In genomic region chr2:96819876-96820511, GRCh38 we compare ENCODE assay signal across 12 cellular contexts. TPM values are rescaled to one million over a fixed set of nuclear protein-coding genes. Genes with fewer than 3 reads are reported as not detected.
DNase-seq lines count a peak whose midpoint lies in the region; ATAC-seq and TF ChIP-seq lines count a peak whose summit lies in the region.
"Had no signal": no experiment of that assay in that cellular context is flagged by ENCODE, and none has a peak within 500 bp of the region (broad histone marks: within the 10 kb centered on the region; RNA-seq: fewer than 3 reads in every experiment).

No MANE protein-coding gene starts in this region.

- H3K27ac ChIP-seq in duodenal mucosa (ENCODE audit: low read depth, low read length) (peak overlapping the region; percentile 3), osteoblast (ENCODE audit: low read depth, low read length) (no peak overlapping the region)
- H3K27ac ChIP-seq: epithelial cell of prostate, upper lobe of right lung had no signal

- no peak for ATAC-seq in activated CD8-positive, alpha-beta T cell treated with anti-CD3 and anti-CD28 coated beads, Interleukin-2, amount 10 ng/mL, durations not matched to agents 7 days and 5 days
- ATAC-seq in activated CD8-positive, alpha-beta T cell treated with anti-CD3 and anti-CD28 coated beads for 36 hours, result no peak
- no peak for ATAC-seq in GM21737 (IDR thresholded peaks at IDR 0.05; ENCODE audit: unreplicated experiment)

- POLR2A ChIA-PET in activated CD8-positive, alpha-beta T cell treated with anti-CD3 and anti-CD28 coated beads, Interleukin-2, amount 10 ng/mL, durations not matched to agents 7 days and 5 days (lab: Charles Lee), result interaction anchor here (1.6 to 1.8 kb wide), 2 partner anchors 18 to 19 kb away, joined by 3 to 5 read pairs; no protein-coding TSS in a partner anchor
- POLR2A ChIA-PET in activated CD8-positive, alpha-beta T cell treated with anti-CD3 and anti-CD28 coated beads for 36 hours (lab: Charles Lee), result interaction anchor here (1.0 to 1.8 kb wide), 4 partner anchors 14 to 143 kb away, joined by 3 to 5 read pairs (median 4); partner anchors contain the start of gene ANKRD39

- peak overlapping the region; percentile 12 to 42 for H3K9ac ChIP-seq in duodenal mucosa (ENCODE audit: low read depth in 1 of 2, low read length in 2 of 2)

- no peak overlapping the region for H2AFZ ChIP-seq in osteoblast (ENCODE audit: low read length)

- CTCF ChIA-PET in activated CD8-positive, alpha-beta T cell treated with anti-CD3 and anti-CD28 coated beads, Interleukin-2, amount 10 ng/mL, durations not matched to agents 7 days and 5 days (lab: Charles Lee), result interaction anchor here (1.0 to 3.9 kb wide), 4 partner anchors 38 to 293 kb away, joined by 3 to 13 read pairs (median 6); partner anchors contain the start of genes ANKRD36, ANKRD39 and CNNM4
- CTCF ChIA-PET in activated CD8-positive, alpha-beta T cell treated with anti-CD3 and anti-CD28 coated beads for 36 hours (lab: Charles Lee), result interaction anchor here (0.8 to 7.0 kb wide), 6 partner anchors 19 to 215 kb away, joined by 3 to 40 read pairs (median 4); partner anchors contain the start of gene ANKRD39

- TF ChIP-seq CTCF in activated CD8-positive, alpha-beta T cell treated with anti-CD3 and anti-CD28 coated beads for 36 hours (IDR thresholded peaks at IDR 0.05), result no peak
- no peak for TF ChIP-seq CTCF in osteoblast (IDR thresholded peaks at IDR 0.05; ENCODE audit: extremely low read depth, low read depth, low read length)

- no peaks in the 10 kb centered on the region for H3K27me3 ChIP-seq in duodenal mucosa (ENCODE audit: control insufficient read depth in 1 of 2, insufficient read depth in 2 of 2, low read length in 2 of 2)
- no peaks in the 10 kb centered on the region for H3K27me3 ChIP-seq in osteoblast (ENCODE audit: insufficient read depth, low read length)
- H3K27me3 ChIP-seq: upper lobe of right lung had no signal

- H3K9me3 Mint-ChIP-seq in activated CD8-positive, alpha-beta T cell treated with anti-CD3 and anti-CD28 coated beads, Interleukin-2, amount 10 ng/mL, durations not matched to agents 7 days and 5 days (ENCODE audit: insufficient read depth), result no peaks in the 10 kb centered on the region
- H3K9me3 Mint-ChIP-seq in activated CD8-positive, alpha-beta T cell treated with anti-CD3 and anti-CD28 coated beads for 36 hours, result no peaks in the 10 kb centered on the region
- H3K9me3 Mint-ChIP-seq in IgD-negative memory B cell, result no peaks in the 10 kb centered on the region

- peaks cover 63 to 68% of the 10 kb centered on the region in 2 donors for H3K4me1 ChIP-seq in duodenal mucosa (ENCODE audit: control insufficient read depth in 1 of 2, insufficient read depth in 2 of 2, low read length in 2 of 2)
- peaks cover 16% of the 10 kb centered on the region for H3K4me1 ChIP-seq in osteoblast (ENCODE audit: insufficient read depth, low read length)

- H3K79me2 ChIP-seq in osteoblast (ENCODE audit: insufficient read depth, low read length), result peaks cover 13% of the 10 kb centered on the region

- H3K9me3 ChIP-seq in duodenal mucosa (ENCODE audit: control insufficient read depth in 1 of 2, low read length in 2 of 2) (no peaks in the 10 kb centered on the region), osteoblast (ENCODE audit: low read depth, low read length) (no peaks in the 10 kb centered on the region)
- H3K9me3 ChIP-seq: upper lobe of right lung had no signal

- H3K27ac Mint-ChIP-seq in activated CD8-positive, alpha-beta T cell treated with anti-CD3 and anti-CD28 coated beads, Interleukin-2, amount 10 ng/mL, durations not matched to agents 7 days and 5 days, result peak overlapping the region; percentile 10
- H3K27ac Mint-ChIP-seq in activated CD8-positive, alpha-beta T cell treated with anti-CD3 and anti-CD28 coated beads for 36 hours, result no peak overlapping the region
- peak overlapping the region in 2 of 3 donors; percentile 43 to 65 for H3K27ac Mint-ChIP-seq in IgD-negative memory B cell

- H3K36me3 ChIP-seq in duodenal mucosa (ENCODE audit: control insufficient read depth in 1 of 2, insufficient read depth in 2 of 2, low read length in 2 of 2), result peaks cover 9 to 20% of the 10 kb centered on the region in 2 donors
- H3K36me3 ChIP-seq in osteoblast (ENCODE audit: insufficient read depth, low read length), result no peaks in the 10 kb centered on the region

- peaks cover 44% of the 10 kb centered on the region for H3K36me3 Mint-ChIP-seq in activated CD8-positive, alpha-beta T cell treated with anti-CD3 and anti-CD28 coated beads, Interleukin-2, amount 10 ng/mL, durations not matched to agents 7 days and 5 days (ENCODE audit: low read depth)
- H3K36me3 Mint-ChIP-seq in activated CD8-positive, alpha-beta T cell treated with anti-CD3 and anti-CD28 coated beads for 36 hours (ENCODE audit: low read depth), result peaks cover 10% of the 10 kb centered on the region
- H3K36me3 Mint-ChIP-seq in IgD-negative memory B cell, result no peaks in the 10 kb centered on the region

- H3K4me2 ChIP-seq in osteoblast (ENCODE audit: insufficient read depth, low read length), result no peak overlapping the region

- peaks cover 48% of the 10 kb centered on the region for H3K4me1 Mint-ChIP-seq in activated CD8-positive, alpha-beta T cell treated with anti-CD3 and anti-CD28 coated beads, Interleukin-2, amount 10 ng/mL, durations not matched to agents 7 days and 5 days (ENCODE audit: low read depth)
- H3K4me1 Mint-ChIP-seq in activated CD8-positive, alpha-beta T cell treated with anti-CD3 and anti-CD28 coated beads for 36 hours (ENCODE audit: low read depth), result peaks cover 47% of the 10 kb centered on the region
- H3K4me1 Mint-ChIP-seq in IgD-negative memory B cell, result peaks cover 42 to 57% (median 46%) of the 10 kb centered on the region in 3 donors

- no peak for DNase-seq in activated CD8-positive, alpha-beta T cell treated with anti-CD3 and anti-CD28 coated beads, Interleukin-2, amount 10 ng/mL, durations not matched to agents 7 days and 5 days
- DNase-seq in activated CD8-positive, alpha-beta T cell treated with anti-CD3 and anti-CD28 coated beads for 36 hours, result no peak
- peak; percentile 55 for DNase-seq in osteoblast (ENCODE audit: insufficient read length, low spot score, missing footprints)
- DNase-seq in NAMALWA (ENCODE audit: low spot score), result no peak
- no peak for DNase-seq in NCI-H146 (lab: John Stamatoyannopoulos, UW)
- DNase-seq: NK-92 treated with Interleukin-12 subunit alpha and Interleukin-12 subunit beta, amount 100 ng/mL, for 24 hours; stimulated activated CD4-positive, alpha-beta T cell treated with anti-CD3 and anti-CD28 coated beads, Interleukin-15, amount 100 ng/mL, for 24 hours had no signal

- peaks cover 38% of the 10 kb centered on the region for H4K20me1 ChIP-seq in osteoblast (ENCODE audit: insufficient read depth, low read length)

- intact Hi-C loops in activated CD8-positive, alpha-beta T cell treated with anti-CD3 and anti-CD28 coated beads for 36 hours (cut with micrococcal nuclease), result no loop called here

- H3K4me3 ChIP-seq in duodenal mucosa (ENCODE audit: low read depth in 1 of 2, low read length in 2 of 2) (peak overlapping the region; percentile 69 to 82), osteoblast (ENCODE audit: insufficient read depth, low read length) (no peak overlapping the region)
- H3K4me3 ChIP-seq: upper lobe of right lung had no signal

- no peak overlapping the region for H3K4me3 Mint-ChIP-seq in activated CD8-positive, alpha-beta T cell treated with anti-CD3 and anti-CD28 coated beads, Interleukin-2, amount 10 ng/mL, durations not matched to agents 7 days and 5 days
- no peak overlapping the region for H3K4me3 Mint-ChIP-seq in activated CD8-positive, alpha-beta T cell treated with anti-CD3 and anti-CD28 coated beads for 36 hours
- peak overlapping the region in 3 of 4 donors; percentile 60 to 96 (median 73) for H3K4me3 Mint-ChIP-seq in IgD-negative memory B cell

- no peaks in the 10 kb centered on the region for H3K27me3 Mint-ChIP-seq in activated CD8-positive, alpha-beta T cell treated with anti-CD3 and anti-CD28 coated beads, Interleukin-2, amount 10 ng/mL, durations not matched to agents 7 days and 5 days (ENCODE audit: low read depth)
- no peaks in the 10 kb centered on the region for H3K27me3 Mint-ChIP-seq in activated CD8-positive, alpha-beta T cell treated with anti-CD3 and anti-CD28 coated beads for 36 hours
- peaks cover 1% of the 10 kb centered on the region for H3K27me3 Mint-ChIP-seq in IgD-negative memory B cell

RNA-seq across cellular contexts. Expression of gene CNNM3, which starts 3.9 kb away (rescaled TPM):
- total RNA-seq in activated CD8-positive, alpha-beta T cell treated with anti-CD3 and anti-CD28 coated beads, Interleukin-2, amount 10 ng/mL, durations not matched to agents 7 days and 5 days, result 10 to 100 TPM; 28.1 to 29.9 TPM
- 10 to 100 TPM; 15.8 to 19.3 TPM for total RNA-seq in activated CD8-positive, alpha-beta T cell treated with anti-CD3 and anti-CD28 coated beads for 36 hours
- 3.5 TPM for polyA plus RNA-seq in IgD-negative memory B cell
- total RNA-seq in osteoblast, result 8.7 and 8.8 TPM in 2 replicates

RNA-seq across cellular contexts. Expression of gene ANKRD23, which starts 23.8 kb away (rescaled TPM):
- 10 to 100 TPM; 12.6 to 17.2 TPM for total RNA-seq in activated CD8-positive, alpha-beta T cell treated with anti-CD3 and anti-CD28 coated beads, Interleukin-2, amount 10 ng/mL, durations not matched to agents 7 days and 5 days
- total RNA-seq in activated CD8-positive, alpha-beta T cell treated with anti-CD3 and anti-CD28 coated beads for 36 hours, result 1 to 10 TPM; 5.3 to 5.7 TPM
- polyA plus RNA-seq in IgD-negative memory B cell, result 1.3 TPM
- total RNA-seq in osteoblast, result 1.8 and 2.1 TPM in 2 replicates

RNA-seq across cellular contexts. Expression of gene ANKRD39, which starts 37.8 kb away (rescaled TPM):
- 10 to 100 TPM; 35.4 to 36.7 TPM for total RNA-seq in activated CD8-positive, alpha-beta T cell treated with anti-CD3 and anti-CD28 coated beads, Interleukin-2, amount 10 ng/mL, durations not matched to agents 7 days and 5 days
- total RNA-seq in activated CD8-positive, alpha-beta T cell treated with anti-CD3 and anti-CD28 coated beads for 36 hours, result 10 to 100 TPM; 22.6 TPM
- 16.3 TPM for polyA plus RNA-seq in IgD-negative memory B cell
- total RNA-seq in osteoblast, result 5.1 and 5.9 TPM in 2 replicates

RNA-seq across cellular contexts. Expression of gene SEMA4C, which starts 49.9 kb away (rescaled TPM):
- total RNA-seq in activated CD8-positive, alpha-beta T cell treated with anti-CD3 and anti-CD28 coated beads, Interleukin-2, amount 10 ng/mL, durations not matched to agents 7 days and 5 days, result 10 to 100 TPM; 21.0 to 24.5 TPM
- total RNA-seq in activated CD8-positive, alpha-beta T cell treated with anti-CD3 and anti-CD28 coated beads for 36 hours, result 10 to 100 TPM; 10.4 to 12.4 TPM
- polyA plus RNA-seq in IgD-negative memory B cell, result 0.58 TPM
- 28.0 and 29.7 TPM in 2 replicates for total RNA-seq in osteoblast

RNA-seq across cellular contexts. Expression of gene CNNM4, which starts 59.3 kb away (rescaled TPM):
- 1 to 10 TPM; 7.1 TPM for total RNA-seq in activated CD8-positive, alpha-beta T cell treated with anti-CD3 and anti-CD28 coated beads, Interleukin-2, amount 10 ng/mL, durations not matched to agents 7 days and 5 days
- total RNA-seq in activated CD8-positive, alpha-beta T cell treated with anti-CD3 and anti-CD28 coated beads for 36 hours, result 1 to 10 TPM; 5.1 to 5.8 TPM
- 7.9 TPM for polyA plus RNA-seq in IgD-negative memory B cell
- 5.0 and 5.1 TPM in 2 replicates for total RNA-seq in osteoblast

Comparison
In these comparisons a context has a peak if more than half of its experiments do, and no peak if none do; other contexts are left out.
1. H3K4me3 Mint-ChIP-seq: peak in IgD-negative memory B cell (3 of 4); none in activated CD8-positive, alpha-beta T cell treated with anti-CD3 and anti-CD28 coated beads, Interleukin-2, amount 10 ng/mL, durations not matched to agents 7 days and 5 days (single experiment) and activated CD8-positive, alpha-beta T cell treated with anti-CD3 and anti-CD28 coated beads for 36 hours (single experiment).